Comparison of ENCODE assay signal across 8 cellular contexts in genomic region chr10:87342704-87343258, GRCh38. TPM values are rescaled to one million over a fixed set of nuclear protein-coding genes. Genes with fewer than 3 reads are reported as not detected.
DNase-seq lines count a peak whose midpoint lies in the region; ATAC-seq, FAIRE-seq and TF ChIP-seq lines count a peak whose summit lies in the region.
"Not testable (repeated sequence)": the region's sequence is repeated elsewhere in the genome, so short reads cannot be mapped to it uniquely, and the experiment has no call there.

No MANE protein-coding gene starts in this region.

- H3K36me3 ChIP-seq in SU-DHL-6 (ENCODE audit: low read length); pancreas: not testable (repeated sequence)

- peak overlapping the region; percentile 85 for H3K27ac Mint-ChIP-seq in activated naive CD4-positive, alpha-beta T cell treated with anti-CD3 and anti-CD28 coated beads, Interleukin-2, amount 50 U/mL, for 24 hours

- H3K27me3 Mint-ChIP-seq in activated naive CD4-positive, alpha-beta T cell treated with anti-CD3 and anti-CD28 coated beads, Interleukin-2, amount 50 U/mL, for 24 hours = not testable (repeated sequence)

- peak overlapping the region; percentile 62 for H3K9ac ChIP-seq in SU-DHL-6 (ENCODE audit: low read length)

- H2AFZ ChIP-seq in SU-DHL-6 (ENCODE audit: low read depth, low read length, severe bottlenecking) = not testable (repeated sequence)

- not testable (repeated sequence) for FAIRE-seq in pancreas (lab: Jason Lieb, UNC)

- not testable (repeated sequence) for H3K9me2 ChIP-seq in SU-DHL-6 (replicated peaks; ENCODE audit: insufficient read depth, low read length)

- H3K4me3 ChIP-seq in SU-DHL-6 (ENCODE audit: insufficient read depth, low read length, poor library complexity, severe bottlenecking) (peak overlapping the region; percentile 38), pancreas (peak overlapping the region; percentile 20 to 53 (median 35))

- H3K36me3 Mint-ChIP-seq in activated naive CD4-positive, alpha-beta T cell treated with anti-CD3 and anti-CD28 coated beads, Interleukin-2, amount 50 U/mL, for 24 hours = not testable (repeated sequence)

- 0 to 1% methylated on average over 22 to 54 of the region's 65 CpGs for WGBS in pancreas, 2 donors

- not testable (repeated sequence) for H3K4me1 ChIP-seq in pancreas

- H3K79me2 ChIP-seq in SU-DHL-6 (ENCODE audit: insufficient read depth, low read length) = peaks cover 16% of the 10 kb centered on the region

- H3K4me1 Mint-ChIP-seq in activated naive CD4-positive, alpha-beta T cell treated with anti-CD3 and anti-CD28 coated beads, Interleukin-2, amount 50 U/mL, for 24 hours = peaks cover 25% of the 10 kb centered on the region

- not testable (repeated sequence) for H3F3A ChIP-seq in SU-DHL-6 (ENCODE audit: insufficient read depth)

- not testable (repeated sequence) for H3K27me3 ChIP-seq in SU-DHL-6 (ENCODE audit: low read length); pancreas

- H3K4me2 ChIP-seq in SU-DHL-6 (ENCODE audit: low read depth, low read length, poor library complexity, severe bottlenecking) = peak overlapping the region; percentile 17

- H4K20me1 ChIP-seq in SU-DHL-6 (ENCODE audit: low read depth, low read length) = not testable (repeated sequence)

- TF ChIP-seq CTCF in GM10266 (IDR thresholded peaks at IDR 0.05; ENCODE audit: control insufficient read depth, insufficient read depth, low read depth, missing control alignments) = peak; percentile 56
- not testable (repeated sequence) for TF ChIP-seq CTCF in SU-DHL-6 (IDR thresholded peaks at IDR 0.05; ENCODE audit: insufficient read depth, low read length, poor library complexity, severe bottlenecking)
- TF ChIP-seq CTCF in pancreas (IDR thresholded peaks at IDR 0.05) = peak in 2 of 4 donors; percentile 10 to 20

- H3K4me3 Mint-ChIP-seq in activated naive CD4-positive, alpha-beta T cell treated with anti-CD3 and anti-CD28 coated beads, Interleukin-2, amount 50 U/mL, for 24 hours = peak overlapping the region; percentile 88

- not testable (repeated sequence) for H3K9me3 ChIP-seq in SU-DHL-6 (ENCODE audit: insufficient read depth, low read length); pancreas

- intact Hi-C loops in Right ventricle myocardium inferior (cut with DNase I); pancreas (cut with DNase I): not testable (repeated sequence)

- peak overlapping the region; percentile 64 for H3K27ac ChIP-seq in SU-DHL-6 (ENCODE audit: low read depth, low read length)
- peak overlapping the region; percentile 74 to 89 (median 81) for H3K27ac ChIP-seq in pancreas

- H3K9me3 Mint-ChIP-seq in activated naive CD4-positive, alpha-beta T cell treated with anti-CD3 and anti-CD28 coated beads, Interleukin-2, amount 50 U/mL, for 24 hours = not testable (repeated sequence)

- ATAC-seq in HG02588 (IDR thresholded peaks at IDR 0.05; ENCODE audit: unreplicated experiment) (peak; percentile 74), Right ventricle myocardium inferior (peak; percentile 90), pancreas (peak; percentile 84 to 93 (median 84))

- DNase-seq in GM10266 (ENCODE audit: extremely low spot score) = not testable (repeated sequence)
- DNase-seq in MV-4-11 (lab: John Stamatoyannopoulos, UW) (peak; percentile 73), Right ventricle myocardium inferior (ENCODE audit: missing footprints) (peak; percentile 92), pancreas (peak; percentile 73 to 87 (median 82)), superior temporal gyrus (ENCODE audit: extremely low spot score) (peak; percentile 79)

RNA-seq across cellular contexts. Expression of gene NUTM2D, which starts 14.8 kb away (rescaled TPM):
- 4.7 TPM for total RNA-seq in Right ventricle myocardium inferior
- total RNA-seq in pancreas = 1 to 10 TPM; 2.2 to 3.8 (median 2.7) TPM
- 10 to 100 TPM in 1 of 2 donors, 1 to 10 TPM in 1; 4.3 to 13.8 TPM for polyA plus RNA-seq in pancreas
